Comparison of ENCODE assay signal across 37 cellular contexts in the genomic region with DNA sequence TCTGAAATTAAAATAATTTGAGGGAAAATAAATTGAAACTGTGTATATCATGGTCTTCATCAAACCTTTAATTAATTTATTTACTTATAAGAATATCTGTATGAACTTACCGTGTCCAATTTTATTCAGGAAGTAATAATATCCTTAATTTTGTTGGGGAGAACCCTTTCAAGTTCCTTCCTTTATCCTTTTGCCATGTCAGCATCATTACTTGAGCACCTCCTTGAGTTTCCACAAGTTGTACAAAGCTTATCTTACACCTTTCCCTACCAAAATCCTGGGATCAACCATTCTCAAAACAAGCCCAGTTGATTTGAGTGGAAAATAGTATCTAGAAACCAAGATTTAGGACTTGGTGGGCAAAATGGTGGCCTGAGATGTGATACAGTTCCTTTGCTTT. TPM values are rescaled to one million over a fixed set of nuclear protein-coding genes. Genes with fewer than 3 reads are reported as not detected.
"Had no signal": no experiment of that assay in that cellular context is flagged by ENCODE, and none has a peak within 500 bp of the region (broad histone marks: within the 10 kb centered on the region; RNA-seq: fewer than 3 reads in every experiment).

No MANE protein-coding gene starts in this region.

- ATAC-seq: activated CD8-positive, alpha-beta T cell treated with anti-CD3 and anti-CD28 coated beads for 36 hours; activated naive CD4-positive, alpha-beta T cell treated with anti-CD3 and anti-CD28 coated beads, Interleukin-2, amount 50 U/mL, for 72 hours; activated T-cell treated with anti-CD3 and anti-CD28 coated beads, Interleukin-2, amount 50 U/mL, for 4 hours; activated T-cell treated with anti-CD3 and anti-CD28 coated beads, Interleukin-2, amount 50 U/mL, for 72 hours; activated T-helper 17 cell treated with anti-CD3 and anti-CD28 coated beads, Interleukin-2, amount 50 U/mL, for 72 hours; body of pancreas had no signal

- FAIRE-seq: astrocyte, colon, TTC549 had no signal

- H3K27me3 ChIP-seq: adrenal gland, body of pancreas, brain microvascular endothelial cell, breast epithelium had no signal

- H3K27ac ChIP-seq: adrenal gland, body of pancreas, brain microvascular endothelial cell, breast epithelium, VCaP had no signal

- H3K4me1 ChIP-seq: adrenal gland, body of pancreas, breast epithelium had no signal

- DNase-seq: activated B cell treated with CpG ODN at 0.5 μM for 24 hours; activated CD4-positive, alpha-beta memory T cell treated with anti-CD3 and anti-CD28 coated beads for 36 hours; activated CD4-positive, alpha-beta T cell treated with anti-CD3 and anti-CD28 coated beads for 4 hours; activated CD4-positive, alpha-beta T cell treated with anti-CD3 and anti-CD28 coated beads, Interleukin-2, amount 10 ng/mL, durations not matched to agents 24 days and 14 days; activated CD4-positive, alpha-beta T cell treated with anti-CD3 and anti-CD28 coated beads, Interleukin-2, amount 50 U/mL, for 1 hour; activated CD4-positive, alpha-beta T cell treated with anti-CD3 and anti-CD28 coated beads, Interleukin-2, amount 50 U/mL, for 4 hours; activated CD4-positive, CD25-positive, alpha-beta regulatory T cell treated with anti-CD3 and anti-CD28 coated beads, Interleukin-2, amount 50 U/mL, for 72 hours; activated CD8-positive, alpha-beta memory T cell treated with anti-CD3 and anti-CD28 coated beads, Interleukin-2, amount 50 U/mL, for 4 hours; activated CD8-positive, alpha-beta T cell treated with anti-CD3 and anti-CD28 coated beads for 36 hours; activated effector memory CD4-positive, alpha-beta T cell treated with anti-CD3 and anti-CD28 coated beads, Interleukin-2, amount 50 U/mL, for 16 hours; activated gamma-delta T cell treated with Interleukin-2 at 50 U/mL for 16 hours; activated naive CD4-positive, alpha-beta T cell; activated naive CD4-positive, alpha-beta T cell treated with anti-CD3 and anti-CD28 coated beads for 36 hours; activated naive CD4-positive, alpha-beta T cell treated with anti-CD3 and anti-CD28 coated beads, Interleukin-2, amount 50 U/mL, for 16 hours; activated naive CD8-positive, alpha-beta T cell treated with anti-CD3 and anti-CD28 coated beads for 36 hours; activated T-cell treated with anti-CD3 and anti-CD28 coated beads for 4 hours; activated T-cell treated with anti-CD3 and anti-CD28 coated beads, Interleukin-2, amount 50 U/mL, for 1 hour; activated T-cell treated with anti-CD3 and anti-CD28 coated beads, Interleukin-2, amount 50 U/mL, for 4 hours; activated T-cell treated with anti-CD3 and anti-CD28 coated beads, Interleukin-2, amount 50 U/mL, for 72 hours; adrenal gland; amniotic stem cell; aorta; body of pancreas; brain microvascular endothelial cell; central memory CD4-positive, alpha-beta T cell; T-helper 2 cell; T-helper 9 cell had no signal

- H3K9me3 ChIP-seq: adrenal gland, body of pancreas had no signal

- H3K36me3 ChIP-seq: adrenal gland, brain microvascular endothelial cell, breast epithelium had no signal

- H3K4me3 ChIP-seq: adrenal gland, body of pancreas, breast epithelium had no signal

RNA-seq across cellular contexts. Expression of a gene that starts 37.3 kb away (rescaled TPM):
- total RNA-seq: activated B cell treated with CpG ODN at 0.5 μM for 24 hours; activated CD4-positive, alpha-beta memory T cell treated with anti-CD3 and anti-CD28 coated beads for 36 hours; activated CD4-positive, alpha-beta T cell treated with anti-CD3 and anti-CD28 coated beads, Interleukin-2, amount 10 ng/mL, durations not matched to agents 24 days and 14 days; activated CD8-positive, alpha-beta memory T cell treated with anti-CD3 and anti-CD28 coated beads for 36 hours; activated CD8-positive, alpha-beta T cell treated with anti-CD3 and anti-CD28 coated beads for 36 hours; activated naive CD4-positive, alpha-beta T cell treated with anti-CD3 and anti-CD28 coated beads for 36 hours; activated naive CD4-positive, alpha-beta T cell treated with anti-CD3 and anti-CD28 coated beads, Interleukin-2, amount 50 U/mL, for 72 hours; activated naive CD8-positive, alpha-beta T cell treated with anti-CD3 and anti-CD28 coated beads for 36 hours; activated T-helper 1 cell treated with anti-CD3 and anti-CD28 coated beads, Interleukin-12 subunit alpha, Interleukin-12 subunit beta, Interleukin-2, Interleukin-4 antibody, amounts not matched to agents 30 ng/mL and 10 ng/mL and 1 ng/mL, durations not matched to agents 14 hours and 24 hours and 36 hours; activated T-helper 17 cell treated with anti-CD3 and anti-CD28 coated beads, Interleukin-2, amount 50 U/mL, for 72 hours; astrocyte; body of pancreas; cerebellum had no signal
- polyA plus RNA-seq: adrenal gland, aorta had no signal
